8 cellular contexts compared by ENCODE assay signal in genomic region chr2:196718796-196719564, GRCh38.
DNase-seq lines count a peak whose midpoint lies in the region; ATAC-seq and TF ChIP-seq lines count a peak whose summit lies in the region.

No MANE protein-coding gene starts in this region.

- H3K27me3 Mint-ChIP-seq in T-helper 2 cell treated with Interferon-gamma antibody and Interleukin-4, amounts not matched to agents 5 μg/mL and 100 μg/mL, for 36 hours (ENCODE audit: low read depth): no peaks in the 10 kb centered on the region

- no peak overlapping the region for H3K4me3 Mint-ChIP-seq in T-helper 2 cell treated with Interferon-gamma antibody and Interleukin-4, amounts not matched to agents 5 μg/mL and 100 μg/mL, for 36 hours

- H3K18ac ChIP-seq in IMR-90 (ENCODE audit: low read depth, low read length): no peak overlapping the region

- no peaks in the 10 kb centered on the region for H3K27me3 ChIP-seq in IMR-90 (ENCODE audit: control insufficient read depth, insufficient read depth, low read length)

- H3K4me1 ChIP-seq in IMR-90 (ENCODE audit: control insufficient read depth, insufficient read depth, low read length): no peaks in the 10 kb centered on the region

- TF ChIP-seq CTCF in IMR-90 (conservative IDR thresholded peaks at IDR 0.05; ENCODE audit: low read depth, low read length) (peak; percentile 18; the same call in 1 of the 2 replicates), retinal pigment epithelial cell (conservative IDR thresholded peaks at IDR 0.05; ENCODE audit: low read depth, low read length) (peak; percentile 34)

- H3K14ac ChIP-seq in IMR-90 (replicated peaks; ENCODE audit: low read depth, low read length): no peak overlapping the region

- no peak for TF ChIP-seq RAD21 in IMR-90 (IDR thresholded peaks at IDR 0.05; ENCODE audit: low read length)

- no peak overlapping the region for H3K9ac ChIP-seq in IMR-90 (ENCODE audit: low read depth, low read length)

- POLR2A ChIA-PET in IMR-90 (lab: Charles Lee; ENCODE audit: unreplicated experiment): interaction anchor here (0.6 kb wide), 1 partner anchor 28 kb away, joined by 10 read pairs; no protein-coding TSS in a partner anchor

- dilution Hi-C loops in IMR-90 (cut with HindIII; ENCODE audit: low sequenced_read_pairs, unreplicated experiment): no loop called here

- H3K9me1 ChIP-seq in IMR-90 (ENCODE audit: insufficient read depth, low read length): no peaks in the 10 kb centered on the region

- H4K5ac ChIP-seq in IMR-90 (ENCODE audit: low read depth, low read length): no peak overlapping the region

- H3K36me3 ChIP-seq in IMR-90 (ENCODE audit: control insufficient read depth, insufficient read depth, low read length): no peaks in the 10 kb centered on the region

- no peaks in the 10 kb centered on the region for H3K9me3 ChIP-seq in IMR-90 (ENCODE audit: control insufficient read depth, insufficient read depth, low read length)

- peak; percentile 69 for ATAC-seq in GM19043 (IDR thresholded peaks at IDR 0.05; ENCODE audit: low read depth, unreplicated experiment)
- ATAC-seq in IMR-90 (ENCODE audit: low read depth): peak; percentile 98

- H2AK5ac ChIP-seq in IMR-90 (ENCODE audit: low read depth, low read length): no peak overlapping the region

- WGBS in IMR-90 (ENCODE audit: extremely low coverage in 2 of 2, insufficient read length in 1 of 2), 2 experiments: 100% methylated on average over 1 of the region's 5 CpGs; no CpG with 5 or more reads in 1 of the 2 experiments

- H2BK5ac ChIP-seq in IMR-90 (ENCODE audit: low read depth, low read length, poor library complexity, severe bottlenecking): no peak overlapping the region

- H2BK120ac ChIP-seq in IMR-90 (ENCODE audit: low read depth, low read length): peak overlapping the region; percentile 19; the same call in 1 of the 2 replicates

- H2AFZ ChIP-seq in IMR-90 (replicated peaks; ENCODE audit: low read length, poor library complexity): peak overlapping the region; percentile 24

- no peak for TF ChIP-seq POLR2A in IMR-90 (IDR thresholded peaks at IDR 0.05; ENCODE audit: low read depth, low read length)

- H3K79me1 ChIP-seq in IMR-90 (ENCODE audit: low read depth in 1 of 2, low read length in 2 of 2): no peaks in the 10 kb centered on the region

- H2AK9ac ChIP-seq in IMR-90 (replicated peaks; ENCODE audit: low read depth, low read length, poor library complexity): no peak overlapping the region

- no peak overlapping the region for H4K91ac ChIP-seq in IMR-90 (ENCODE audit: insufficient read depth, low read depth, low read length)

- H3K4me3 ChIP-seq in IMR-90 (ENCODE audit: insufficient read depth, low read depth, low read length) (no peak overlapping the region), retinal pigment epithelial cell (ENCODE audit: low read length) (no peak overlapping the region)

- in situ Hi-C loops in IMR-90 (cut with MboI; ENCODE audit: low sequenced_read_pairs): no loop called here

- H2BK20ac ChIP-seq in IMR-90 (ENCODE audit: low read depth, low read length): no peak overlapping the region

- CTCF ChIA-PET in IMR-90 (lab: Yijun Ruan, JAX): interaction anchor here (0.7 to 1.4 kb wide), 4 partner anchors 10 to 261 kb away, joined by 3 to 4 read pairs (median 3); no protein-coding TSS in a partner anchor

- H2BK15ac ChIP-seq in IMR-90 (ENCODE audit: low read depth, low read length): no peak overlapping the region

- intact Hi-C loops in IMR-90 (cut with micrococcal nuclease): no loop called here

- no peaks in the 10 kb centered on the region for H4K20me1 ChIP-seq in IMR-90 (ENCODE audit: insufficient read depth, low read length)

- H3K4me1 Mint-ChIP-seq in T-helper 2 cell treated with Interferon-gamma antibody and Interleukin-4, amounts not matched to agents 5 μg/mL and 100 μg/mL, for 36 hours (ENCODE audit: low read depth): peaks cover 5% of the 10 kb centered on the region

- DNase-seq in IMR-90 (peak; percentile 75), epidermal melanocyte (ENCODE audit: insufficient read length, low spot score) (peak; percentile 24), retinal pigment epithelial cell (ENCODE audit: low read depth) (no peak), DMS79 treated with DMSO at 0.1 percent for 48 hours (lab: John Stamatoyannopoulos, UW) (no peak), T-helper 2 cell (no peak)
- no peak for DNase-seq in T-helper 2 cell treated with Interferon-gamma antibody and Interleukin-4, amounts not matched to agents 5 μg/mL and 100 μg/mL, for 36 hours (ENCODE audit: low spot score)
- DNase-seq in central memory CD4-positive, alpha-beta T cell: no peak

- H3K23ac ChIP-seq in IMR-90 (ENCODE audit: low read depth, low read length): no peak overlapping the region

- peaks cover 8% of the 10 kb centered on the region for H3K36me3 Mint-ChIP-seq in T-helper 2 cell treated with Interferon-gamma antibody and Interleukin-4, amounts not matched to agents 5 μg/mL and 100 μg/mL, for 36 hours (ENCODE audit: low read depth)

- BruUV-seq in IMR-90 (replicated peaks; lab: Mats Ljungman, UMichigan): no TSS peak

- H3K56ac ChIP-seq in IMR-90 (ENCODE audit: extremely low read depth, insufficient read depth, low read length): no peak overlapping the region

- H4K8ac ChIP-seq in IMR-90 (ENCODE audit: low read depth in 2 of 2, low read length in 2 of 2): no peak overlapping the region; a peak in 1 of 4 replicates

- peak overlapping the region; percentile 49; the same call in 1 of the 2 replicates for H3K4me2 ChIP-seq in IMR-90 (ENCODE audit: low read depth, low read length)

- H3K9me3 Mint-ChIP-seq in T-helper 2 cell treated with Interferon-gamma antibody and Interleukin-4, amounts not matched to agents 5 μg/mL and 100 μg/mL, for 36 hours: no peaks in the 10 kb centered on the region

- H3K27ac Mint-ChIP-seq in T-helper 2 cell treated with Interferon-gamma antibody and Interleukin-4, amounts not matched to agents 5 μg/mL and 100 μg/mL, for 36 hours: no peak overlapping the region

- no peak overlapping the region for H3K4ac ChIP-seq in IMR-90 (ENCODE audit: low read depth, low read length)

- H3K27ac ChIP-seq in IMR-90 (ENCODE audit: insufficient read depth, low read length): no peak overlapping the region

TF ChIP-seq in IMR-90, 13 proteins besides CTCF, POLR2A, EP300 and RAD21:
- TF ChIP-seq NFE2L2 (IDR thresholded peaks at IDR 0.05; ENCODE audit: low read depth, low read length): peak; percentile 66; the same call in 1 of the 2 replicates
- TF ChIP-seq RCOR1 (IDR thresholded peaks at IDR 0.05; ENCODE audit: insufficient replicate concordance, low read length): no peak
- TF ChIP-seq MAFK (IDR thresholded peaks at IDR 0.05; ENCODE audit: low read depth, low read length): peak; percentile 90
TF ChIP-seq in IMR-90: peak in this region for 2.

Comparison
In these comparisons a context has a peak if more than half of its experiments do, and no peak if none do; other contexts are left out.
1. DNase-seq: peak in IMR-90 (single experiment) and epidermal melanocyte (single experiment); none in retinal pigment epithelial cell (single experiment), DMS79 treated with DMSO at 0.1 percent for 48 hours (single experiment), T-helper 2 cell treated with Interferon-gamma antibody and Interleukin-4, amounts not matched to agents 5 μg/mL and 100 μg/mL, for 36 hours (single experiment), central memory CD4-positive, alpha-beta T cell (single experiment) and T-helper 2 cell (0 of 5).